ENCODE assay signal across 8 cellular contexts in the genomic region with DNA sequence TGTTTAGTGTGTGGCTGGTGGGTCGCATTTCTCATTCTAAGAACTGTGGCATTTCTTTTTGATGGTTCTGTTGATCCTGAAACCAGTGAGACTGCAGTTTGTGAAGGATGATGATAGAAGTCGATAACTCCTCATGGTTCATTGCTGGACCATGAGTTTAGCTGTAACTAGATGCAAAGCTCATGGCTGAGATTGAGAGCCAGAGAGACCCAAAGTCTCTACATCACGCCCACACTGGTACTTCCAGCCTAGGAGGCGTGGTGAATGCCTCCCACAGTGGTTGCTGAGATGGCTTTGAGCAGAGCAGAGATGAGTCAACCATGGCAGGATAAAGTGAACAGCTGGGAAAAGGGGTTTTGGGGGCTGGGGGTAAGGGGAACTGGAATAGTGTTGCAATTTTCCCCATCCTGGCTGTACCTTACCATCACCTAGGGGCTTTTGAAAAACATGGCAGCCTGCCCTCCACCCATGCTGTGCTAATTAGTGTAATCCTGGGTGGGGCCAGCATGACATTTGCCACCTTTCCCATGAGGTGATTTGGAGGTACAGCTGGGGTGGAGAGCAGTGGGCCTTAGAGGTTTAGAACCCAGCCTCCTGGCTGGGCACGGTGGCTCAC. TPM values are rescaled to one million over a fixed set of nuclear protein-coding genes. Genes with fewer than 3 reads are reported as not detected.
DNase-seq lines count a peak whose midpoint lies in the region; ATAC-seq, FAIRE-seq and TF ChIP-seq lines count a peak whose summit lies in the region.

No MANE protein-coding gene starts in this region.

- no peak for TF ChIP-seq CTCF in CD8-positive, alpha-beta T cell (IDR thresholded peaks at IDR 0.05)
- TF ChIP-seq CTCF in K562 (IDR thresholded peaks at IDR 0.05 in 2 of 3, conservative IDR thresholded peaks at IDR 0.05 in 1 of 3; ENCODE audit: insufficient read depth in 2 of 3, low read depth in 1 of 3, low read length in 3 of 3) (no peak), endothelial cell (IDR thresholded peaks at IDR 0.05; ENCODE audit: unreplicated experiment) (no peak)

- H3K9me3 ChIP-seq in CD8-positive, alpha-beta T cell (ENCODE audit: low read length) = no peaks in the 10 kb centered on the region
- H3K9me3 ChIP-seq in MG63 (no peaks in the 10 kb centered on the region), K562 (replicated peaks; ENCODE audit: control insufficient read depth, insufficient read depth, low read depth, low read length) (no peaks in the 10 kb centered on the region)

- peak; percentile 72 for FAIRE-seq in K562 (lab: Jason Lieb, UNC)

- peak in 1 of 7 experiments; percentile 34 for DNase-seq in CD8-positive, alpha-beta T cell
- DNase-seq in MG63 = peak; percentile 45
- no peak for DNase-seq in K562 (ENCODE audit: extremely low read depth in 1 of 4, low spot score in 3 of 4)
- DNase-seq in medulla oblongata (ENCODE audit: extremely low spot score) = no peak
- DNase-seq in cerebellar cortex (ENCODE audit: low spot score) = no peak
- DNase-seq in NCI-H345 (lab: John Stamatoyannopoulos, UW) = no peak
- DNase-seq in endothelial cell (ENCODE audit: low spot score) = no peak

- H3K36me3 Mint-ChIP-seq in CD8-positive, alpha-beta T cell = peaks cover 20% of the 10 kb centered on the region
- peaks cover 12% of the 10 kb centered on the region for H3K36me3 Mint-ChIP-seq in endothelial cell (ENCODE audit: low read depth, unreplicated experiment)

- peaks cover 92% of the 10 kb centered on the region for H3K4me1 Mint-ChIP-seq in CD8-positive, alpha-beta T cell (ENCODE audit: low read depth)
- peaks cover 19% of the 10 kb centered on the region for H3K4me1 Mint-ChIP-seq in endothelial cell (ENCODE audit: unreplicated experiment)

- no peaks in the 10 kb centered on the region for H3K36me3 ChIP-seq in CD8-positive, alpha-beta T cell (ENCODE audit: insufficient read depth, low read length)
- H3K36me3 ChIP-seq in MG63 (no peaks in the 10 kb centered on the region), K562 (ENCODE audit: control insufficient read depth, insufficient read depth, low read length) (no peaks in the 10 kb centered on the region; the same call in 1 of the 3 replicates)

- TF ChIP-seq RAD21 in K562 (CRISPR knock-in tag; conservative IDR thresholded peaks at IDR 0.05 in 1 of 2, IDR thresholded peaks at IDR 0.05 in 1 of 2) = no peak

- in situ Hi-C loops in K562 (cut with MboI) = no loop called here

- 76% methylated on average over 5 of the region's 5 CpGs for WGBS in K562 (ENCODE audit: insufficient coverage, low coverage, missing lambda C conversion rate)

- H3K9ac ChIP-seq in K562 (ENCODE audit: insufficient read depth in 1 of 2, low read depth in 2 of 2, low read length in 2 of 2) = no peak overlapping the region

- H3K27ac ChIP-seq in CD8-positive, alpha-beta T cell (ENCODE audit: low read depth, low read length) = no peak overlapping the region
- no peak overlapping the region for H3K27ac ChIP-seq in K562 (ENCODE audit: extremely low read depth, low read depth, low read length)

- H3K27me3 ChIP-seq in CD8-positive, alpha-beta T cell (ENCODE audit: insufficient read depth, low read length) = no peaks in the 10 kb centered on the region
- no peaks in the 10 kb centered on the region for H3K27me3 ChIP-seq in MG63
- H3K27me3 ChIP-seq in K562 (ENCODE audit: control insufficient read depth in 2 of 2, insufficient read depth in 2 of 2, low read length in 2 of 2) = no peaks in the 10 kb centered on the region

- intact Hi-C loops in CD8-positive, alpha-beta T cell (cut with DNase I, micrococcal nuclease) = loop anchor here (5.0 to 10.0 kb wide), 3 partner anchors 39 to 754 kb away; partner anchors contain the start of gene ZAP70 (in 1 of the 2)
- intact Hi-C loops in K562 (cut with micrococcal nuclease) = no loop called here

- POLR2A ChIA-PET in CD8-positive, alpha-beta T cell (lab: Charles Lee) = interaction anchor here (1.2 to 1.3 kb wide), 2 partner anchors 13 to 14 kb away, joined by 3 read pairs; no protein-coding TSS in a partner anchor
- POLR2A ChIA-PET in K562 (lab: Yijun Ruan, JAX) = no interaction called here

- no peak overlapping the region for H3K4me3 ChIP-seq in CD8-positive, alpha-beta T cell (ENCODE audit: low read depth, low read length)
- H3K4me3 ChIP-seq in MG63 = no peak overlapping the region
- H3K4me3 ChIP-seq in K562 = no peak overlapping the region

- H3K4me1 ChIP-seq in CD8-positive, alpha-beta T cell (ENCODE audit: insufficient read depth, low read length) = peaks cover 94% of the 10 kb centered on the region
- peaks cover 34 to 48% of the 10 kb centered on the region in 2 experiments for H3K4me1 ChIP-seq in K562 (replicated peaks in 1 of 2; ENCODE audit: control insufficient read depth in 2 of 2, insufficient read depth in 2 of 2, low read length in 2 of 2)

- H2AFZ ChIP-seq in K562 (ENCODE audit: low read depth, low read length) = no peak overlapping the region

- TF ChIP-seq EP300 in K562 (IDR thresholded peaks at IDR 0.05; ENCODE audit: low read length) = no peak

- H4K20me1 ChIP-seq in K562 (replicated peaks; ENCODE audit: control insufficient read depth, insufficient read depth, low read length) = peaks cover 13% of the 10 kb centered on the region

- peak overlapping the region; percentile 24 for H3K4me3 Mint-ChIP-seq in CD8-positive, alpha-beta T cell
- no peak overlapping the region for H3K4me3 Mint-ChIP-seq in endothelial cell (ENCODE audit: unreplicated experiment)

- H3K79me2 ChIP-seq in K562 (ENCODE audit: control insufficient read depth, insufficient read depth, low read length) = peaks cover 28% of the 10 kb centered on the region; the same call in 2 of the 3 replicates

- no TSS peak for BruUV-seq in K562 (replicated peaks; lab: Mats Ljungman, UMichigan)

- no peaks in the 10 kb centered on the region for H3K9me1 ChIP-seq in K562 (ENCODE audit: control insufficient read depth, insufficient read depth, low read length)

- TF ChIP-seq POLR2A in K562 (conservative IDR thresholded peaks at IDR 0.05) = no peak

- H3K27ac Mint-ChIP-seq in CD8-positive, alpha-beta T cell = peak overlapping the region; percentile 82
- no peak overlapping the region for H3K27ac Mint-ChIP-seq in endothelial cell (ENCODE audit: unreplicated experiment)

- no peaks in the 10 kb centered on the region for H3K9me3 Mint-ChIP-seq in CD8-positive, alpha-beta T cell
- no peaks in the 10 kb centered on the region for H3K9me3 Mint-ChIP-seq in endothelial cell (ENCODE audit: unreplicated experiment)

- no peak overlapping the region for H3K4me2 ChIP-seq in K562 (ENCODE audit: insufficient read depth, low read length)

- no peaks in the 10 kb centered on the region for H3K27me3 Mint-ChIP-seq in CD8-positive, alpha-beta T cell (ENCODE audit: low read depth)
- H3K27me3 Mint-ChIP-seq in endothelial cell (ENCODE audit: unreplicated experiment) = peaks cover 4% of the 10 kb centered on the region

- no peak for ATAC-seq in CD8-positive, alpha-beta T cell
- peak; percentile 31 for ATAC-seq in GM21423 (IDR thresholded peaks at IDR 0.05; ENCODE audit: unreplicated experiment)
- no peak for ATAC-seq in K562

- CTCF ChIA-PET in CD8-positive, alpha-beta T cell (lab: Charles Lee) = interaction anchor here (4.0 to 6.5 kb wide), 2 partner anchors 19 to 21 kb away, joined by 15 to 47 read pairs; no protein-coding TSS in a partner anchor
- CTCF ChIA-PET in K562 (lab: Yijun Ruan, JAX; ENCODE audit: low intra/inter-chr PET ratio) = no interaction called here

TF ChIP-seq in K562, 482 proteins besides CTCF, POLR2A, EP300 and RAD21 (continues in another document):
- peak; percentile 49; the same call in 1 of the 2 replicates for TF ChIP-seq EGR1 (conservative IDR thresholded peaks at IDR 0.05)

RNA-seq across cellular contexts. Expression of gene INPP4A, which starts 24.1 kb away (rescaled TPM):
- 10 to 100 TPM; 60.3 to 67.5 TPM for total RNA-seq in CD8-positive, alpha-beta T cell
- 8.4 and 12.6 TPM in 2 replicates for total RNA-seq in MG63 (2014; rRNA removed; shearing (Covaris generic); ENCODE audit: low replicate concordance)
- total RNA-seq in K562 (2011; cell fraction: chromatin; rRNA removed; ENCODE audit: low replicate concordance) = 57.8 and 102 TPM in 2 replicates
- 52.5 and 61.2 TPM in 2 replicates for total RNA-seq in K562 (2011; cell fraction: nucleolus; rRNA removed)
- 50.8 and 55.2 TPM in 2 replicates for total RNA-seq in K562 (2011; cell fraction: nucleoplasm; rRNA removed)
- total RNA-seq in K562 (2014; rRNA removed) = 10.5 and 11.5 TPM in 2 replicates
- total RNA-seq in K562 (2014; rRNA removed; fragmentation: Illumina TruSeq; extraction: Trizol) = 5.6 and 6.9 TPM in 2 replicates
- total RNA-seq in K562 (2015; rRNA removed; fragmentation: Illumina TruSeq; extraction: Trizol) = 7.7 and 8.3 TPM in 2 replicates
- 15.7 and 16.1 TPM in 2 replicates for total RNA-seq in K562 (2021)
- polyA plus RNA-seq in K562 (2011; rRNA removed) = 12.4 and 14.9 TPM in 2 replicates
- polyA plus RNA-seq in K562 (2011; cell fraction: cytosol; rRNA removed) = 10.6 and 12.6 TPM in 2 replicates
- polyA plus RNA-seq in K562 (2011; cell fraction: nucleus; rRNA removed) = 73.7 and 107 TPM in 2 replicates
- polyA plus RNA-seq in K562 (2012) = 10.2 and 13.8 TPM in 2 replicates
- polyA plus RNA-seq in K562 (2014; fragmentation: Illumina TruSeq; extraction: Trizol) = 9.5 and 9.9 TPM in 2 replicates
- 1 to 10 TPM; 1.8 to 2.5 TPM for polyA plus RNA-seq in K562 (2014; fragmentation: Nextera tagmentation; extraction: Ambion mirVana)
- polyA plus RNA-seq in K562 (2014; rRNA removed) = 5.9 and 7.3 TPM in 2 replicates
- polyA minus RNA-seq in K562 (2011; rRNA and poly(A)+ RNA removed) = 25.8 and 32.7 TPM in 2 replicates
- polyA minus RNA-seq in K562 (2011; cell fraction: cytosol; rRNA and poly(A)+ RNA removed) = 9.9 and 17.9 TPM in 2 replicates
- 58.6 and 67.3 TPM in 2 replicates for polyA minus RNA-seq in K562 (2011; cell fraction: nucleus; rRNA and poly(A)+ RNA removed)
- 26.8 TPM for total RNA-seq in endothelial cell (ENCODE audit: unreplicated experiment)
